ENCODE assay signal across 20 cellular contexts in genomic region chr16:9645911-9646310, GRCh38.
"Had no signal": no experiment of that assay in that cellular context is flagged by ENCODE, and none has a peak within 500 bp of the region (broad histone marks: within the 10 kb centered on the region; RNA-seq: fewer than 3 reads in every experiment).

No MANE protein-coding gene starts in this region.

- H3K27ac ChIP-seq: gastrocnemius medialis, heart right ventricle, psoas muscle, spleen, testis, tibial nerve had no signal

- H3K4me1 ChIP-seq: gastrocnemius medialis, heart right ventricle, psoas muscle, spleen, testis, tibial nerve had no signal

- H3K9me3 ChIP-seq: gastrocnemius medialis, heart right ventricle, psoas muscle, spleen, testis, tibial nerve had no signal

- H3K4me1 Mint-ChIP-seq: naive thymus-derived CD4-positive, alpha-beta T cell; stimulated activated naive CD8-positive, alpha-beta T cell treated with anti-CD3 and anti-CD28 coated beads, Interleukin-15, amount 100 ng/mL, for 72 hours had no signal

- H3K27me3 ChIP-seq: dorsolateral prefrontal cortex, gastrocnemius medialis, testis, tibial nerve had no signal

- H3K4me3 Mint-ChIP-seq: naive thymus-derived CD4-positive, alpha-beta T cell; nephron progenitor cell; stimulated activated naive B cell treated with anti-CD40 and anti-IgM and Interleukin-4, amounts not matched to agents 10 μg/mL and 1 μg/mL and 100 μg/mL, for 72 hours; stimulated activated naive CD8-positive, alpha-beta T cell treated with anti-CD3 and anti-CD28 coated beads, Interleukin-15, amount 100 ng/mL, for 72 hours had no signal

- ATAC-seq: esophagus mucosa; gastrocnemius medialis; heart right ventricle; naive thymus-derived CD4-positive, alpha-beta T cell; psoas muscle; sciatic nerve; stimulated activated naive B cell treated with anti-CD40 and anti-IgM and Interleukin-4, amounts not matched to agents 10 μg/mL and 1 μg/mL and 100 μg/mL, for 72 hours; stimulated activated naive CD8-positive, alpha-beta T cell treated with anti-CD3 and anti-CD28 coated beads, Interleukin-15, amount 100 ng/mL, for 72 hours had no signal

- H3K4me3 ChIP-seq: dorsolateral prefrontal cortex, gastrocnemius medialis, heart right ventricle, psoas muscle, spleen, testis, tibial nerve had no signal

- H3K27ac Mint-ChIP-seq: naive thymus-derived CD4-positive, alpha-beta T cell; nephron progenitor cell; stimulated activated naive B cell treated with anti-CD40 and anti-IgM and Interleukin-4, amounts not matched to agents 10 μg/mL and 1 μg/mL and 100 μg/mL, for 72 hours; stimulated activated naive CD8-positive, alpha-beta T cell treated with anti-CD3 and anti-CD28 coated beads, Interleukin-15, amount 100 ng/mL, for 72 hours had no signal

- DNase-seq: cortex of kidney; dorsolateral prefrontal cortex; effector CD8-positive, alpha-beta T cell; gastrocnemius medialis; heart right ventricle; hypothalamus; kidney glomerular epithelial cell; naive thymus-derived CD4-positive, alpha-beta T cell; nephron progenitor cell; psoas muscle; retina; spleen; stimulated activated CD4-positive, alpha-beta T cell treated with anti-CD3 and anti-CD28 coated beads, Interleukin-2, amount 100 ng/mL, for 24 hours; stimulated activated CD4-positive, alpha-beta T cell treated with anti-CD3 and anti-CD28 coated beads, Interleukin-4, amount 100 ng/mL, for 4 hours; stimulated activated naive B cell treated with anti-CD40 and anti-IgM and Interleukin-4, amounts not matched to agents 10 μg/mL and 1 μg/mL and 100 μg/mL, for 72 hours; stimulated activated naive CD8-positive, alpha-beta T cell treated with anti-CD3 and anti-CD28 coated beads, Interleukin-15, amount 100 ng/mL, for 72 hours; testis had no signal

- H3K9me3 Mint-ChIP-seq: nephron progenitor cell; stimulated activated naive B cell treated with anti-CD40 and anti-IgM and Interleukin-4, amounts not matched to agents 10 μg/mL and 1 μg/mL and 100 μg/mL, for 72 hours; stimulated activated naive CD8-positive, alpha-beta T cell treated with anti-CD3 and anti-CD28 coated beads, Interleukin-15, amount 100 ng/mL, for 72 hours had no signal

- H3K27me3 Mint-ChIP-seq: stimulated activated naive CD8-positive, alpha-beta T cell treated with anti-CD3 and anti-CD28 coated beads, Interleukin-15, amount 100 ng/mL, for 72 hours had no signal

- H3K36me3 ChIP-seq: gastrocnemius medialis, heart right ventricle, spleen, tibial nerve had no signal

- H3K36me3 Mint-ChIP-seq: naive thymus-derived CD4-positive, alpha-beta T cell; stimulated activated naive B cell treated with anti-CD40 and anti-IgM and Interleukin-4, amounts not matched to agents 10 μg/mL and 1 μg/mL and 100 μg/mL, for 72 hours had no signal
